28 cellular contexts compared by ENCODE assay signal in genomic region chr10:60719721-60720120, GRCh38.
"Had no signal": no experiment of that assay in that cellular context is flagged by ENCODE, and none has a peak within 500 bp of the region (broad histone marks: within the 10 kb centered on the region; RNA-seq: fewer than 3 reads in every experiment).

No MANE protein-coding gene starts in this region.

- H3K4me3 Mint-ChIP-seq: activated CD4-positive, alpha-beta memory T cell treated with anti-CD3 and anti-CD28 coated beads, Interleukin-2, amount 10 ng/mL, durations not matched to agents 7 days and 5 days; activated CD4-positive, alpha-beta T cell treated with anti-CD3 and anti-CD28 coated beads, Interleukin-2, amount 10 ng/mL, durations not matched to agents 7 days and 5 days; activated naive CD4-positive, alpha-beta T cell treated with anti-CD3 and anti-CD28 coated beads, Interleukin-2, amount 10 ng/mL, durations not matched to agents 7 days and 5 days; activated naive CD8-positive, alpha-beta T cell; activated T-cell treated with anti-CD3 and anti-CD28 coated beads, Interleukin-2, amount 50 U/mL, for 24 hours; central memory CD8-positive, alpha-beta T cell; dendritic cell treated with granulocyte-macrophage colony-stimulating factor and Interleukin-4, amounts not matched to agents 40 ng/mL and 50 ng/mL, for 4 days; endodermal cell; WTC11 had no signal

- H3K27me3 ChIP-seq: brain microvascular endothelial cell had no signal

- H3K36me3 ChIP-seq: brain microvascular endothelial cell had no signal

- H3K27me3 Mint-ChIP-seq: activated CD4-positive, alpha-beta T cell treated with anti-CD3 and anti-CD28 coated beads, Interleukin-2, amount 10 ng/mL, durations not matched to agents 7 days and 5 days; activated naive CD4-positive, alpha-beta T cell treated with anti-CD3 and anti-CD28 coated beads, Interleukin-2, amount 10 ng/mL, durations not matched to agents 7 days and 5 days; activated T-cell treated with anti-CD3 and anti-CD28 coated beads, Interleukin-2, amount 50 U/mL, for 24 hours; central memory CD8-positive, alpha-beta T cell had no signal

- H3K27ac Mint-ChIP-seq: activated CD4-positive, alpha-beta memory T cell treated with anti-CD3 and anti-CD28 coated beads, Interleukin-2, amount 10 ng/mL, durations not matched to agents 7 days and 5 days; activated CD4-positive, alpha-beta T cell treated with anti-CD3 and anti-CD28 coated beads, Interleukin-2, amount 10 ng/mL, durations not matched to agents 7 days and 5 days; activated naive CD4-positive, alpha-beta T cell treated with anti-CD3 and anti-CD28 coated beads, Interleukin-2, amount 10 ng/mL, durations not matched to agents 7 days and 5 days; activated naive CD8-positive, alpha-beta T cell; activated T-cell treated with anti-CD3 and anti-CD28 coated beads, Interleukin-2, amount 50 U/mL, for 24 hours; activated T-cell treated with anti-CD3 and anti-CD28 coated beads, Interleukin-2, amount 50 U/mL, for 72 hours; dendritic cell treated with granulocyte-macrophage colony-stimulating factor and Interleukin-4, amounts not matched to agents 40 ng/mL and 50 ng/mL, for 4 days; endodermal cell had no signal

- ATAC-seq: activated T-cell treated with anti-CD3 and anti-CD28 coated beads, Interleukin-2, amount 50 U/mL, for 72 hours; esophagus mucosa; WTC11 had no signal

- H3K4me1 Mint-ChIP-seq: endodermal cell, WTC11 had no signal

- H3K4me3 ChIP-seq: coronary artery, dorsolateral prefrontal cortex had no signal

- DNase-seq: activated CD4-positive, alpha-beta memory T cell treated with anti-CD3 and anti-CD28 coated beads, Interleukin-2, amount 10 ng/mL, durations not matched to agents 7 days and 5 days; activated CD4-positive, alpha-beta T cell treated with anti-CD3 and anti-CD28 coated beads for 1 hour; activated CD4-positive, alpha-beta T cell treated with anti-CD3 and anti-CD28 coated beads for 4 hours; activated CD4-positive, alpha-beta T cell treated with anti-CD3 and anti-CD28 coated beads, Interleukin-2, amount 10 ng/mL, durations not matched to agents 7 days and 5 days; activated CD4-positive, alpha-beta T cell treated with anti-CD3 and anti-CD28 coated beads, Interleukin-2, amount 50 U/mL, for 4 hours; activated CD8-positive, alpha-beta memory T cell treated with anti-CD3 and anti-CD28 coated beads, Interleukin-2, amount 50 U/mL, for 48 hours; activated gamma-delta T cell; activated naive CD4-positive, alpha-beta T cell; activated naive CD4-positive, alpha-beta T cell treated with anti-CD3 and anti-CD28 coated beads, Interleukin-2, amount 10 ng/mL, durations not matched to agents 7 days and 5 days; activated T-cell treated with anti-CD3 and anti-CD28 coated beads for 4 hours; activated T-cell treated with anti-CD3 and anti-CD28 coated beads, Interleukin-2, amount 50 U/mL, for 24 hours; activated T-cell treated with anti-CD3 and anti-CD28 coated beads, Interleukin-2, amount 50 U/mL, for 72 hours; amniotic stem cell; anterior cingulate cortex; brain microvascular endothelial cell; dorsolateral prefrontal cortex; effector memory CD4-positive, alpha-beta T cell; endodermal cell; foreskin fibroblast; head of caudate nucleus; T-helper 1 cell; T-helper 2 cell had no signal

- H3K27ac ChIP-seq: brain microvascular endothelial cell, coronary artery, dorsolateral prefrontal cortex had no signal

- H3K36me3 Mint-ChIP-seq: activated naive CD8-positive, alpha-beta T cell had no signal
